ENCODE assay signal across 18 cellular contexts in genomic region chr15:70767668-70768067, GRCh38. TPM values are rescaled to one million over a fixed set of nuclear protein-coding genes. Genes with fewer than 3 reads are reported as not detected.
DNase-seq lines count a peak whose midpoint lies in the region; ATAC-seq and TF ChIP-seq lines count a peak whose summit lies in the region.
"Had no signal": no experiment of that assay in that cellular context is flagged by ENCODE, and none has a peak within 500 bp of the region (broad histone marks: within the 10 kb centered on the region; RNA-seq: fewer than 3 reads in every experiment).

No MANE protein-coding gene starts in this region.

- H4K20me1 ChIP-seq in OCI-LY3 (ENCODE audit: insufficient read depth, low read length): no peaks in the 10 kb centered on the region
- H4K20me1 ChIP-seq in hepatocyte (ENCODE audit: insufficient read depth, poor library complexity, severe bottlenecking): no peaks in the 10 kb centered on the region
- H4K20me1 ChIP-seq in Karpas-422 (ENCODE audit: insufficient read depth, low read depth, low read length): no peaks in the 10 kb centered on the region

- ATAC-seq in stimulated activated memory B cell treated with anti-CD40 and anti-IgM and Interleukin-4, amounts not matched to agents 10 μg/mL and 1 μg/mL and 100 μg/mL, for 72 hours: no peak
- no peak for ATAC-seq in GM21528 (IDR thresholded peaks at IDR 0.05; ENCODE audit: low FRiP score, unreplicated experiment)
- ATAC-seq: gastrocnemius medialis had no signal

- H3K4me1 ChIP-seq in OCI-LY3 (ENCODE audit: low read length): peaks cover 12% of the 10 kb centered on the region
- H3K4me1 ChIP-seq in hepatocyte (ENCODE audit: insufficient read depth): no peaks in the 10 kb centered on the region
- no peaks in the 10 kb centered on the region for H3K4me1 ChIP-seq in Karpas-422 (ENCODE audit: low read length)
- H3K4me1 ChIP-seq: BE2C, testis had no signal

- H2AFZ ChIP-seq in OCI-LY3 (ENCODE audit: low read depth, low read length) (peak overlapping the region; percentile 49), hepatocyte (peak overlapping the region; percentile 13), Karpas-422 (ENCODE audit: low read length) (no peak overlapping the region)

- H3K4me2 ChIP-seq in OCI-LY3 (ENCODE audit: low read length) (peak overlapping the region; percentile 53), hepatocyte (peak overlapping the region; percentile 58), Karpas-422 (ENCODE audit: low read depth, low read length, poor library complexity, severe bottlenecking) (no peak overlapping the region)

- WGBS in hepatocyte (ENCODE audit: low lambda C conversion rate, missing lambda C conversion rate): 70% methylated on average over 3 of the region's 3 CpGs

- no peak overlapping the region for H3K9ac ChIP-seq in OCI-LY3 (ENCODE audit: low read length)
- no peak overlapping the region for H3K9ac ChIP-seq in Karpas-422 (ENCODE audit: low read length)

- H3K4me3 Mint-ChIP-seq in stimulated activated memory B cell treated with anti-CD40 and anti-IgM and Interleukin-4, amounts not matched to agents 10 μg/mL and 1 μg/mL and 100 μg/mL, for 72 hours: no peak overlapping the region
- H3K4me3 Mint-ChIP-seq in endothelial cell (ENCODE audit: unreplicated experiment): no peak overlapping the region
- H3K4me3 Mint-ChIP-seq: activated naive CD8-positive, alpha-beta T cell treated with anti-CD3 and anti-CD28 coated beads, Interleukin-2, amount 50 U/mL, for 24 hours had no signal

- H3K9me2 ChIP-seq in hepatocyte (replicated peaks; ENCODE audit: insufficient read depth): no peaks in the 10 kb centered on the region
- no peaks in the 10 kb centered on the region for H3K9me2 ChIP-seq in Karpas-422 (replicated peaks; ENCODE audit: insufficient read depth, low read length)

- no peaks in the 10 kb centered on the region for H3K79me2 ChIP-seq in OCI-LY3 (ENCODE audit: low read length)
- H3K79me2 ChIP-seq in hepatocyte: no peaks in the 10 kb centered on the region
- no peaks in the 10 kb centered on the region for H3K79me2 ChIP-seq in Karpas-422 (ENCODE audit: low read length)

- H3K9me3 Mint-ChIP-seq in stimulated activated memory B cell treated with anti-CD40 and anti-IgM and Interleukin-4, amounts not matched to agents 10 μg/mL and 1 μg/mL and 100 μg/mL, for 72 hours: peaks cover 4% of the 10 kb centered on the region
- no peaks in the 10 kb centered on the region for H3K9me3 Mint-ChIP-seq in endothelial cell (ENCODE audit: unreplicated experiment)
- H3K9me3 Mint-ChIP-seq: activated naive CD8-positive, alpha-beta T cell treated with anti-CD3 and anti-CD28 coated beads, Interleukin-2, amount 50 U/mL, for 24 hours had no signal

- H3K27ac Mint-ChIP-seq in stimulated activated memory B cell treated with anti-CD40 and anti-IgM and Interleukin-4, amounts not matched to agents 10 μg/mL and 1 μg/mL and 100 μg/mL, for 72 hours: peak overlapping the region; percentile 51
- no peak overlapping the region for H3K27ac Mint-ChIP-seq in endothelial cell (ENCODE audit: unreplicated experiment)
- H3K27ac Mint-ChIP-seq: activated naive CD8-positive, alpha-beta T cell treated with anti-CD3 and anti-CD28 coated beads, Interleukin-2, amount 50 U/mL, for 24 hours had no signal

- H3K4me3 ChIP-seq in OCI-LY3 (ENCODE audit: low read length) (peak overlapping the region; percentile 30), hepatocyte (no peak overlapping the region), Karpas-422 (ENCODE audit: low read length) (no peak overlapping the region)
- H3K4me3 ChIP-seq: gastrocnemius medialis, skin epidermis, testis had no signal

- TF ChIP-seq CTCF in OCI-LY3 (IDR thresholded peaks at IDR 0.05; ENCODE audit: low read depth, low read length): no peak
- TF ChIP-seq CTCF in hepatocyte (IDR thresholded peaks at IDR 0.05; ENCODE audit: poor library complexity): no peak
- TF ChIP-seq CTCF in endothelial cell (IDR thresholded peaks at IDR 0.05; ENCODE audit: unreplicated experiment): no peak

- H3K9me3 ChIP-seq in OCI-LY3 (ENCODE audit: insufficient read depth, low read length): no peaks in the 10 kb centered on the region
- no peaks in the 10 kb centered on the region for H3K9me3 ChIP-seq in hepatocyte (ENCODE audit: low read depth)
- H3K9me3 ChIP-seq in Karpas-422 (ENCODE audit: low read length): no peaks in the 10 kb centered on the region
- H3K9me3 ChIP-seq: BE2C, gastrocnemius medialis, testis had no signal

- DNase-seq in NOMO-1 treated with DMSO at 0.1 percent for 48 hours (lab: John Stamatoyannopoulos, UW; ENCODE audit: unreplicated experiment) (peak; percentile 47), NOMO-1 treated with dmso at 0.1 percent for 144 hours (lab: John Stamatoyannopoulos, UW; ENCODE audit: unreplicated experiment) (no peak), hepatocyte (ENCODE audit: low spot score) (no peak), endothelial cell (ENCODE audit: low spot score) (no peak), Karpas-422 (no peak)
- DNase-seq: 8988T; activated CD8-positive, alpha-beta memory T cell treated with anti-CD3 and anti-CD28 coated beads for 24 hours; activated naive CD8-positive, alpha-beta T cell treated with anti-CD3 and anti-CD28 coated beads, Interleukin-2, amount 50 U/mL, for 24 hours; BE2C; gastrocnemius medialis; GF-D8; NCI-H1436; stimulated activated CD4-positive, alpha-beta T cell treated with anti-CD3 and anti-CD28 coated beads, Interleukin-4, amount 100 ng/mL, for 24 hours; testis had no signal

- peaks cover 9% of the 10 kb centered on the region; the same call in 1 of the 2 replicates for H3K27me3 ChIP-seq in OCI-LY3 (ENCODE audit: low read depth, low read length)
- H3K27me3 ChIP-seq in hepatocyte: no peaks in the 10 kb centered on the region
- no peaks in the 10 kb centered on the region for H3K27me3 ChIP-seq in Karpas-422 (ENCODE audit: low read length)
- H3K27me3 ChIP-seq: gastrocnemius medialis, testis had no signal

- no peaks in the 10 kb centered on the region for H3K27me3 Mint-ChIP-seq in stimulated activated memory B cell treated with anti-CD40 and anti-IgM and Interleukin-4, amounts not matched to agents 10 μg/mL and 1 μg/mL and 100 μg/mL, for 72 hours
- H3K27me3 Mint-ChIP-seq in endothelial cell (ENCODE audit: unreplicated experiment): peaks cover 2% of the 10 kb centered on the region

- no peak overlapping the region for H3K27ac ChIP-seq in OCI-LY3 (ENCODE audit: low read length)
- peak overlapping the region; percentile 62 for H3K27ac ChIP-seq in hepatocyte
- H3K27ac ChIP-seq in Karpas-422 (ENCODE audit: low read length): no peak overlapping the region
- H3K27ac ChIP-seq: testis had no signal

- H3K4me1 Mint-ChIP-seq in stimulated activated memory B cell treated with anti-CD40 and anti-IgM and Interleukin-4, amounts not matched to agents 10 μg/mL and 1 μg/mL and 100 μg/mL, for 72 hours: peaks cover 11% of the 10 kb centered on the region
- H3K4me1 Mint-ChIP-seq in endothelial cell (ENCODE audit: unreplicated experiment): peaks cover 21% of the 10 kb centered on the region

- no peaks in the 10 kb centered on the region for H3K36me3 Mint-ChIP-seq in stimulated activated memory B cell treated with anti-CD40 and anti-IgM and Interleukin-4, amounts not matched to agents 10 μg/mL and 1 μg/mL and 100 μg/mL, for 72 hours
- H3K36me3 Mint-ChIP-seq in endothelial cell (ENCODE audit: low read depth, unreplicated experiment): no peaks in the 10 kb centered on the region

- H3K36me3 ChIP-seq in OCI-LY3 (replicated peaks; ENCODE audit: low read depth, low read length) (no peaks in the 10 kb centered on the region), hepatocyte (replicated peaks; ENCODE audit: insufficient read depth, low read depth) (no peaks in the 10 kb centered on the region), Karpas-422 (ENCODE audit: insufficient read depth, low read length) (no peaks in the 10 kb centered on the region)
- H3K36me3 ChIP-seq: BE2C, gastrocnemius medialis had no signal

RNA-seq across cellular contexts. Expression of gene UACA, which starts 4.3 kb away (rescaled TPM):
- total RNA-seq in hepatocyte: 46.4 and 46.7 TPM in 2 replicates
- polyA plus RNA-seq in hepatocyte: 45.4 and 58.7 TPM in 2 replicates
- total RNA-seq in endothelial cell (ENCODE audit: unreplicated experiment): 34.2 TPM
- not detected in 2 replicates for total RNA-seq in Karpas-422 (2014; rRNA removed; shearing (Covaris generic); ENCODE audit: low replicate concordance)

Comparison
In these comparisons a context has a peak if more than half of its experiments do, and no peak if none do; other contexts are left out.
1. RNA of gene UACA, which starts 4.3 kb away (total RNA-seq): 46.4 to 46.7 TPM in hepatocyte and 34.2 TPM in endothelial cell (single experiment); not detected in Karpas-422; every median in the first group is over 10 times any median in the second.